Comparison of ENCODE assay signal across 8 cellular contexts in the genomic region with DNA sequence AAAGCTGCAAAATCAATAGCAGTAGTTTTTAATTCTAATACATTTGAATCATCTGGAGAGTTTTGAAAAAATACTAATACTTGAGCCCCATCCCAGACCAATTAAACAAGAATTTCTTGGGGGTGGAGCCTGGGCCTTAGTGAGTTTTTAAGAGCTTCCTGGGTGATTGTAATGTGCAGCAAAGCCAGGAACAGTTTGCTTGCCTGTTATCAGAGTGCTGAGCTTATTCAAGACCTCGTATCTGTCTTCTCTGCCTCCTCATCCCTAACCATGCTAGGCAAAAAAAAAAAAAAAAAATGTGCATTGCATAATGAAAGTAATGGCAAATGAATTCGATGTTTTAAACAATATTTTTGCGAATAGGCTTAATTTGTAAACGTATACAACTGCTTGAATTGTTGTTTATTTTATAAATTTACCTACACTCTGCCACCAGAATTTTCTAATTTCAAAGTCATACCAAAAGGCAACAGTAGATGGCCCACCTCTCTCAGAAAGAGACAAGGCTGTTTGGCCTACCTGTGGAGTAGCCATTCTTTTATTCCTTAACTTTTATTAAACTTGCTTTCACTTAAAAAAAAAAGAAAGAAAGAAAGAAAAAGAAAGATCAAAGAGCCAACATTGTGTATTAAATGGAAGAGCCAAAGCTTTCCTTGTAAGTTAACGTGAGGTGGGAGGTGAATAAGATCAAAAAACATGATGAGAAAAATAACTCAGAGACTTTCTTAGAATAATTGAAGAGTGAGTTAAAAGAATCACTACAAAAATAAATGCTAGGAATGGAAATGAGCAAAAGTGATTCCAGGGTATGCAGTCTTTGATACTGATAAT. TPM values are rescaled to one million over a fixed set of nuclear protein-coding genes. Genes with fewer than 3 reads are reported as not detected.
DNase-seq lines count a peak whose midpoint lies in the region; ATAC-seq, FAIRE-seq and TF ChIP-seq lines count a peak whose summit lies in the region.

No MANE protein-coding gene starts in this region.

- H3K4me3 Mint-ChIP-seq in T-helper 17 cell: peak overlapping the region; percentile 77

- H3K4me1 Mint-ChIP-seq in T-helper 17 cell: peaks cover 26% of the 10 kb centered on the region

- no peaks in the 10 kb centered on the region for H3K4me1 ChIP-seq in foreskin keratinocyte

- peak; percentile 81 for TF ChIP-seq CTCF in foreskin keratinocyte (conservative IDR thresholded peaks at IDR 0.05)

- H3K27ac ChIP-seq in foreskin keratinocyte: no peak overlapping the region

- H3K27me3 ChIP-seq in foreskin keratinocyte: peaks cover 4% of the 10 kb centered on the region

- H3K36me3 Mint-ChIP-seq in T-helper 17 cell (ENCODE audit: low read depth): no peaks in the 10 kb centered on the region

- peak overlapping the region; percentile 60 for H3K27ac Mint-ChIP-seq in T-helper 17 cell

- peak; percentile 4 to 31 for DNase-seq in activated CD4-positive, alpha-beta T cell treated with anti-CD3 and anti-CD28 coated beads for 4 hours
- DNase-seq in activated CD4-positive, alpha-beta T cell treated with anti-CD3 and anti-CD28 coated beads, Interleukin-2, amount 50 U/mL, for 1 hour: no peak
- DNase-seq in HTR-8/SVneo (ENCODE audit: insufficient read length, low spot score) (peak; percentile 26), T-helper 17 cell (no peak), foreskin keratinocyte (peak in 1 of 2 donors; percentile 23), superior temporal gyrus (ENCODE audit: extremely low spot score) (peak; percentile 37), germinal center (ENCODE audit: low spot score) (no peak), GM19238 (ENCODE audit: insufficient read length, low spot score) (no peak)

- no peaks in the 10 kb centered on the region for H3K9me3 ChIP-seq in T-helper 17 cell (ENCODE audit: control insufficient read depth, low read length, poor library complexity, severe bottlenecking)

- H3K27me3 Mint-ChIP-seq in T-helper 17 cell: peaks cover 4% of the 10 kb centered on the region

- ATAC-seq in T-helper 17 cell (peak; percentile 73), foreskin keratinocyte (peak; percentile 50)

- FAIRE-seq in HTR-8/SVneo (lab: Jason Lieb, UNC): no peak

RNA-seq across cellular contexts. Expression of a gene that starts 36.2 kb away (rescaled TPM):
- total RNA-seq in T-helper 17 cell: 1 to 10 TPM; 1.3 to 3.7 TPM
- 0.34 and 0.42 TPM in 2 replicates for total RNA-seq in foreskin keratinocyte
- 0.09 and 0.13 TPM in 2 replicates for polyA plus RNA-seq in foreskin keratinocyte

Comparison
In these comparisons a context has a peak if more than half of its experiments do, and no peak if none do; other contexts are left out.
1. DNase-seq: peak in activated CD4-positive, alpha-beta T cell treated with anti-CD3 and anti-CD28 coated beads for 4 hours (2 of 2), HTR-8/SVneo (single experiment) and superior temporal gyrus (single experiment); none in activated CD4-positive, alpha-beta T cell treated with anti-CD3 and anti-CD28 coated beads, Interleukin-2, amount 50 U/mL, for 1 hour (single experiment), T-helper 17 cell (0 of 3), germinal center (single experiment) and GM19238 (single experiment).